ENCODE assay signal across 30 cellular contexts in genomic region chr5:113356487-113356886, GRCh38.
"Had no signal": no experiment of that assay in that cellular context is flagged by ENCODE, and none has a peak within 500 bp of the region (broad histone marks: within the 10 kb centered on the region; RNA-seq: fewer than 3 reads in every experiment).

No MANE protein-coding gene starts in this region.

- FAIRE-seq: endometrium, kidney had no signal

- H3K9me3 ChIP-seq: colonic mucosa, esophagus squamous epithelium, gastrocnemius medialis, heart right ventricle, left lung, lower lobe of right lung, mucosa of descending colon had no signal

- H3K4me1 ChIP-seq: colonic mucosa, esophagus squamous epithelium, gastrocnemius medialis, lower lobe of right lung had no signal

- H3K27ac ChIP-seq: colonic mucosa, epithelial cell of prostate, esophagus squamous epithelium, gastrocnemius medialis, heart right ventricle, hepatocyte, left lung, lower lobe of right lung had no signal

- H3K4me1 Mint-ChIP-seq: endodermal cell, immature natural killer cell had no signal

- H3K36me3 ChIP-seq: colonic mucosa, esophagus squamous epithelium, gastrocnemius medialis, heart right ventricle, left lung, lower lobe of right lung had no signal

- ATAC-seq: effector memory CD8-positive, alpha-beta T cell; esophagus mucosa; gastrocnemius medialis; heart right ventricle; left colon; left lung; left ventricle myocardium superior; lower lobe of right lung; mucosa of descending colon had no signal

- H3K27me3 ChIP-seq: colonic mucosa, esophagus squamous epithelium, gastrocnemius medialis, heart right ventricle, hepatocyte, left lung had no signal

- H3K36me3 Mint-ChIP-seq: immature natural killer cell, mesothelial cell of epicardium had no signal

- H3K27me3 Mint-ChIP-seq: effector memory CD8-positive, alpha-beta T cell had no signal

- DNase-seq: colonic mucosa; cortex of kidney; effector CD8-positive, alpha-beta T cell; effector memory CD8-positive, alpha-beta T cell; endodermal cell; erythroblast; esophagus squamous epithelium; foreskin fibroblast; foreskin melanocyte; gastrocnemius medialis; glutamatergic neuron; head of caudate nucleus; heart right ventricle; hypothalamus; immature natural killer cell; islet precursor cell; kidney; kidney glomerular epithelial cell; left colon; left lung; left ventricle myocardium superior; lower lobe of right lung; mesenchymal stem cell; mucosa of descending colon had no signal

- H3K4me2 ChIP-seq: hepatocyte had no signal

- H3K79me2 ChIP-seq: hepatocyte had no signal

- H3K4me3 ChIP-seq: colonic mucosa, esophagus squamous epithelium, gastrocnemius medialis, heart right ventricle, hepatocyte, left lung, lower lobe of right lung, mucosa of descending colon had no signal

- H3K27ac Mint-ChIP-seq: dendritic cell treated with granulocyte-macrophage colony-stimulating factor and Interleukin-4, amounts not matched to agents 40 ng/mL and 50 ng/mL, for 4 days; effector memory CD8-positive, alpha-beta T cell; endodermal cell; immature natural killer cell; mesothelial cell of epicardium had no signal

- H2AFZ ChIP-seq: hepatocyte had no signal

- H3K4me3 Mint-ChIP-seq: dendritic cell treated with granulocyte-macrophage colony-stimulating factor and Interleukin-4, amounts not matched to agents 40 ng/mL and 50 ng/mL, for 4 days; effector memory CD8-positive, alpha-beta T cell; endodermal cell; immature natural killer cell; mesothelial cell of epicardium had no signal

- H3K9me3 Mint-ChIP-seq: dendritic cell treated with granulocyte-macrophage colony-stimulating factor and Interleukin-4, amounts not matched to agents 40 ng/mL and 50 ng/mL, for 4 days; effector memory CD8-positive, alpha-beta T cell; endodermal cell; immature natural killer cell; mesothelial cell of epicardium had no signal
